In genomic region chr12:105226219-105226618, GRCh38 we compare ENCODE assay signal across 1 cellular context.
TF ChIP-seq lines count a peak whose summit lies in the region.

No MANE protein-coding gene starts in this region.

TF ChIP-seq in IMR-90, 13 proteins besides CTCF, POLR2A, EP300 and RAD21 (continued from another document):
- no peak for TF ChIP-seq MAZ (IDR thresholded peaks at IDR 0.05; ENCODE audit: borderline replicate concordance, low read depth, low read length)
